1 cellular context compared by ENCODE assay signal in genomic region chr10:22369433-22370072, GRCh38.
TF ChIP-seq lines count a peak whose summit lies in the region.

No MANE protein-coding gene starts in this region.

TF ChIP-seq in K562, 482 proteins besides CTCF, POLR2A, EP300 and RAD21 (continued from another document and continues in another):
- TF ChIP-seq E2F8 (IDR thresholded peaks at IDR 0.05; ENCODE audit: low read depth, partially characterized antibody) (no peak), ZNF449 (CRISPR knock-in tag; IDR thresholded peaks at IDR 0.05) (no peak), ZEB2 (IDR thresholded peaks at IDR 0.05) (no peak; the same call in 1 of the 2 replicates), PATZ1 (CRISPR knock-in tag; IDR thresholded peaks at IDR 0.05; ENCODE audit: borderline replicate concordance) (no peak), REST (CRISPR knock-in tag; IDR thresholded peaks at IDR 0.05; ENCODE audit: low read depth) (no peak), FOSL1 (tag; conservative IDR thresholded peaks at IDR 0.05) (peak; percentile 96), ZFP36 (IDR thresholded peaks at IDR 0.05; ENCODE audit: low read depth, low read length, partially characterized antibody) (peak; percentile 92), MIER1 (IDR thresholded peaks at IDR 0.05; ENCODE audit: low read depth) (no peak), ZNF134 (CRISPR knock-in tag; conservative IDR thresholded peaks at IDR 0.05) (no peak), POLR2H (tag; IDR thresholded peaks at IDR 0.05; ENCODE audit: low read depth) (0 out of 2 replicates have a peak, but pooled peaks have one; percentile 42), CEBPG (CRISPR knock-in tag; IDR thresholded peaks at IDR 0.05) (peak; percentile 88), CEBPG (tag; conservative IDR thresholded peaks at IDR 0.05 in 1 of 2, IDR thresholded peaks at IDR 0.05 in 1 of 2) (peak; percentile 86 to 97), KAT2B (IDR thresholded peaks at IDR 0.05; ENCODE audit: low read depth, low read length) (no peak), ERF (CRISPR knock-in tag; IDR thresholded peaks at IDR 0.05) (no peak), TAF15 (IDR thresholded peaks at IDR 0.05; ENCODE audit: low read depth, low read length) (no peak), BHLHE40 (IDR thresholded peaks at IDR 0.05; ENCODE audit: low read length) (no peak), TBL1XR1 (IDR thresholded peaks at IDR 0.05; ENCODE audit: low read length in 2 of 2) (no peak), ZMIZ1 (IDR thresholded peaks at IDR 0.05; ENCODE audit: low read depth in 2 of 2, low read length in 2 of 2) (no peak), CBFA2T2 (conservative IDR thresholded peaks at IDR 0.05) (no peak), CTBP1 (IDR thresholded peaks at IDR 0.05; ENCODE audit: borderline replicate concordance) (peak; percentile 33; the same call in 1 of the 2 replicates), SIN3A (IDR thresholded peaks at IDR 0.05; ENCODE audit: borderline replicate concordance in 2 of 2, control insufficient read depth in 1 of 2, low read depth in 2 of 2, low read length in 2 of 2) (no peak), CEBPZ (IDR thresholded peaks at IDR 0.05; ENCODE audit: borderline replicate concordance, low read depth, low read length) (no peak), NCOA1 (IDR thresholded peaks at IDR 0.05; ENCODE audit: low read depth) (peak; percentile 30; the same call in 1 of the 2 replicates), NR0B1 (IDR thresholded peaks at IDR 0.05; ENCODE audit: partially characterized antibody) (no peak), MTA1 (IDR thresholded peaks at IDR 0.05; ENCODE audit: borderline replicate concordance) (no peak), RBFOX2 (IDR thresholded peaks at IDR 0.05; ENCODE audit: low read depth, low read length) (peak; percentile 29; the same call in 1 of the 2 replicates), ZNF707 (CRISPR knock-in tag; conservative IDR thresholded peaks at IDR 0.05) (no peak), ZNF444 (CRISPR knock-in tag; IDR thresholded peaks at IDR 0.05) (no peak), KDM1A (IDR thresholded peaks at IDR 0.05) (peak; percentile 43 to 75; a peak in 3 of 4 replicates), ATF1 (CRISPR knock-in tag; IDR thresholded peaks at IDR 0.05) (no peak), ATF1 (tag; IDR thresholded peaks at IDR 0.05) (peak; percentile 75), SNRNP70 (optimal IDR thresholded peaks at IDR 0.05; ENCODE audit: low read depth, low read length) (no peak), HOMEZ (CRISPR knock-in tag; IDR thresholded peaks at IDR 0.05) (no peak), ZBED1 (IDR thresholded peaks at IDR 0.05) (no peak), JUND (IDR thresholded peaks at IDR 0.05; ENCODE audit: borderline replicate concordance, low read depth, low read length) (peak; percentile 96), JUND (tag; IDR thresholded peaks at IDR 0.05; ENCODE audit: borderline replicate concordance, low read depth, low read length) (peak; percentile 97), ZNF778 (CRISPR knock-in tag; IDR thresholded peaks at IDR 0.05) (no peak), SMARCE1 (IDR thresholded peaks at IDR 0.05) (peak; percentile 60; the same call in 1 of the 2 replicates), CREM (IDR thresholded peaks at IDR 0.05; ENCODE audit: low read depth) (peak; percentile 82), RFX5 (IDR thresholded peaks at IDR 0.05; ENCODE audit: low read depth, low read length) (no peak)
